Comparison of ENCODE assay signal across 15 cellular contexts in genomic region chr17:50195196-50195865, GRCh38. TPM values are rescaled to one million over a fixed set of nuclear protein-coding genes. Genes with fewer than 3 reads are reported as not detected.
DNase-seq lines count a peak whose midpoint lies in the region; ATAC-seq and TF ChIP-seq lines count a peak whose summit lies in the region.
"Had no signal": no experiment of that assay in that cellular context is flagged by ENCODE, and none has a peak within 500 bp of the region (broad histone marks: within the 10 kb centered on the region; RNA-seq: fewer than 3 reads in every experiment).

No MANE protein-coding gene starts in this region.

- peaks cover 3 to 34% (median 25%) of the 10 kb centered on the region in 9 donors for H3K4me1 ChIP-seq in heart right ventricle
- peaks cover 93% of the 10 kb centered on the region for H3K4me1 ChIP-seq in vagina

- ATAC-seq in Right ventricle myocardium inferior (no peak), heart right ventricle (no peak), naive B cell (ENCODE audit: low read depth in 2 of 2) (no peak), GM18858 (IDR thresholded peaks at IDR 0.05; ENCODE audit: unreplicated experiment) (no peak), GM21447 (IDR thresholded peaks at IDR 0.05; ENCODE audit: unreplicated experiment) (no peak)
- ATAC-seq: pancreas had no signal

- peaks cover 83% of the 10 kb centered on the region for H3K4me1 Mint-ChIP-seq in chondrocyte (ENCODE audit: low read depth)
- peaks cover 23 to 29% (median 29%) of the 10 kb centered on the region in 3 donors for H3K4me1 Mint-ChIP-seq in naive B cell
- peaks cover 2 to 10% of the 10 kb centered on the region in 2 donors for H3K4me1 Mint-ChIP-seq in immature natural killer cell

- peak overlapping the region; percentile 99 for H3K4me3 Mint-ChIP-seq in chondrocyte (ENCODE audit: unreplicated experiment)
- peak overlapping the region in 1 of 8 donors; percentile 37 for H3K4me3 Mint-ChIP-seq in naive B cell
- no peak overlapping the region for H3K4me3 Mint-ChIP-seq in immature natural killer cell
- H3K4me3 Mint-ChIP-seq: activated naive CD8-positive, alpha-beta T cell had no signal

- TF ChIP-seq CTCF in heart right ventricle (IDR thresholded peaks at IDR 0.05), result no peak
- TF ChIP-seq CTCF in chondrocyte (IDR thresholded peaks at IDR 0.05), result peak; percentile 74
- TF ChIP-seq CTCF in vagina (IDR thresholded peaks at IDR 0.05), result no peak

- H3K27me3 ChIP-seq in heart right ventricle (peaks cover 0 to 13% (median 0%) of the 10 kb centered on the region in 7 donors), vagina (no peaks in the 10 kb centered on the region)
- H3K27me3 ChIP-seq: pancreas, upper lobe of left lung had no signal

- intact Hi-C loops in Right ventricle myocardium inferior (cut with DNase I) (no loop called here), heart right ventricle (cut with DNase I) (no loop called here), vagina (cut with DNase I) (no loop called here)

- DNase-seq in Right ventricle myocardium inferior (ENCODE audit: missing footprints), result peak; percentile 60
- DNase-seq in heart right ventricle, result no peak
- DNase-seq in chondrocyte (ENCODE audit: low spot score), result peak; percentile 96
- no peak for DNase-seq in naive B cell
- DNase-seq in vagina (ENCODE audit: extremely low spot score in 2 of 2), result no peak
- no peak for DNase-seq in immature natural killer cell
- DNase-seq: activated CD4-positive, alpha-beta T cell treated with anti-CD3 and anti-CD28 coated beads for 48 hours; GF-D8; NCI-H524 had no signal

- peaks cover 76% of the 10 kb centered on the region for H3K36me3 Mint-ChIP-seq in chondrocyte (ENCODE audit: low read depth)
- no peaks in the 10 kb centered on the region for H3K36me3 Mint-ChIP-seq in naive B cell
- no peaks in the 10 kb centered on the region for H3K36me3 Mint-ChIP-seq in immature natural killer cell
- H3K36me3 Mint-ChIP-seq: activated naive CD8-positive, alpha-beta T cell had no signal

- no peak overlapping the region for H3K4me3 ChIP-seq in heart right ventricle
- peak overlapping the region in 1 of 2 donors; percentile 79 for H3K4me3 ChIP-seq in vagina
- H3K4me3 ChIP-seq: pancreas, SK-N-MC, upper lobe of left lung had no signal

- no peak for TF ChIP-seq POLR2A in vagina (IDR thresholded peaks at IDR 0.05)

- H3K9me3 Mint-ChIP-seq in chondrocyte (ENCODE audit: low read depth), result no peaks in the 10 kb centered on the region
- H3K9me3 Mint-ChIP-seq in naive B cell, result no peaks in the 10 kb centered on the region
- H3K9me3 Mint-ChIP-seq in immature natural killer cell, result peaks cover 0 to 2% (median 0%) of the 10 kb centered on the region in 6 donors

- WGBS in heart right ventricle, 2 donors, result 71 to 75% methylated on average over 12 of the region's 12 CpGs

- no peaks in the 10 kb centered on the region for H3K27me3 Mint-ChIP-seq in chondrocyte (ENCODE audit: low read depth)
- H3K27me3 Mint-ChIP-seq in naive B cell, result peaks cover 6 to 17% (median 13%) of the 10 kb centered on the region in 3 donors
- H3K27me3 Mint-ChIP-seq in immature natural killer cell (ENCODE audit: low read depth in 3 of 3), result peaks cover 10 to 13% (median 11%) of the 10 kb centered on the region in 3 donors

- H3K27ac Mint-ChIP-seq in chondrocyte (ENCODE audit: unreplicated experiment), result peak overlapping the region; percentile 95
- H3K27ac Mint-ChIP-seq in naive B cell, result peak overlapping the region in 4 of 6 donors; percentile 56 to 96 (median 70)
- H3K27ac Mint-ChIP-seq in immature natural killer cell, result no peak overlapping the region
- H3K27ac Mint-ChIP-seq: activated naive CD8-positive, alpha-beta T cell had no signal

- H3K27ac ChIP-seq in heart right ventricle, result peak overlapping the region in 2 of 10 donors; percentile 15 to 84
- H3K27ac ChIP-seq in vagina, result peak overlapping the region; percentile 97
- H3K27ac ChIP-seq: pancreas, SK-N-MC had no signal

- H3K36me3 ChIP-seq in heart right ventricle (peaks cover 0 to 89% (median 40%) of the 10 kb centered on the region in 9 donors), vagina (peaks cover 4 to 80% of the 10 kb centered on the region in 2 donors)
- H3K36me3 ChIP-seq: pancreas had no signal

- no peaks in the 10 kb centered on the region for H3K9me3 ChIP-seq in heart right ventricle
- H3K9me3 ChIP-seq in vagina, result no peaks in the 10 kb centered on the region
- H3K9me3 ChIP-seq: pancreas, upper lobe of left lung had no signal

RNA-seq across cellular contexts. Expression of gene COL1A1, which starts 6.1 kb away (rescaled TPM):
- total RNA-seq in Right ventricle myocardium inferior (28.2 TPM), heart right ventricle (100 to 1,000 TPM in 1 of 10 donors, 10 to 100 TPM in 9; 31.7 to 455 (median 45.9) TPM), chondrocyte (34,852 to 36,120 TPM (median 35,333 TPM) in 3 replicates), vagina (171 TPM)
- polyA plus RNA-seq in heart right ventricle (10 to 100 TPM; 30.2 to 81.5 TPM), naive B cell (ENCODE audit: low read depth in 6 of 6) (under 1 TPM in 2 of 6 donors, not detected in 4; 0.23 to 0.80 TPM), immature natural killer cell (not detected)

RNA-seq across cellular contexts. Expression of gene SGCA, which starts 29.5 kb away (rescaled TPM):
- total RNA-seq in Right ventricle myocardium inferior, result 151 TPM
- 100 to 1,000 TPM; 136 to 204 (median 158) TPM for total RNA-seq in heart right ventricle
- 100 to 1,000 TPM; 137 to 314 TPM for polyA plus RNA-seq in heart right ventricle
- total RNA-seq in chondrocyte, result 0.85 to 5.5 TPM (median 1.3 TPM) in 3 replicates
- 10 to 100 TPM in 1 of 6 donors, 1 to 10 TPM in 5; 2.0 to 16.6 (median 3.5) TPM for polyA plus RNA-seq in naive B cell (ENCODE audit: low read depth in 6 of 6)
- total RNA-seq in vagina, result 2.2 TPM
- polyA plus RNA-seq in immature natural killer cell, result not detected

RNA-seq across cellular contexts. Expression of gene PPP1R9B, which starts 44.9 kb away (rescaled TPM):
- total RNA-seq in Right ventricle myocardium inferior (38.4 TPM), heart right ventricle (10 to 100 TPM; 17.3 to 45.4 (median 26.9) TPM), chondrocyte (75.4 to 84.2 TPM (median 79.3 TPM) in 3 replicates), vagina (37.6 TPM)
- polyA plus RNA-seq in heart right ventricle (10 to 100 TPM; 22.4 to 42.7 TPM), naive B cell (ENCODE audit: low read depth in 6 of 6) (1 to 10 TPM in 5 of 6 donors, under 1 TPM in 1; 0.55 to 3.5 (median 2.3) TPM), immature natural killer cell (1 to 10 TPM in 1 of 3 donors, under 1 TPM in 2; 0.25 to 2.0 (median 0.66) TPM)

Comparison
In these comparisons a context has a peak if more than half of its experiments do, and no peak if none do; other contexts are left out.
1. DNase-seq: peak in Right ventricle myocardium inferior (single experiment) and chondrocyte (single experiment); none in heart right ventricle (0 of 2), naive B cell (single experiment), vagina (0 of 2) and immature natural killer cell (0 of 3).
2. H3K27ac Mint-ChIP-seq: peak in chondrocyte (single experiment) and naive B cell (4 of 6); none in immature natural killer cell (0 of 6).
3. RNA of gene COL1A1, which starts 6.1 kb away (total RNA-seq): 34,852 to 36,120 TPM in chondrocyte; 171 TPM in vagina (single experiment), 31.7 to 455 TPM in heart right ventricle and 28.2 TPM in Right ventricle myocardium inferior (single experiment); every median in the first group is over 10 times any median in the second.
4. RNA of gene SGCA, which starts 29.5 kb away (total RNA-seq): 136 to 204 TPM in heart right ventricle and 151 TPM in Right ventricle myocardium inferior (single experiment); 2.2 TPM in vagina (single experiment) and 0.85 to 5.5 TPM in chondrocyte; every median in the first group is over 10 times any median in the second.